22 cellular contexts compared by ENCODE assay signal in the genomic region with DNA sequence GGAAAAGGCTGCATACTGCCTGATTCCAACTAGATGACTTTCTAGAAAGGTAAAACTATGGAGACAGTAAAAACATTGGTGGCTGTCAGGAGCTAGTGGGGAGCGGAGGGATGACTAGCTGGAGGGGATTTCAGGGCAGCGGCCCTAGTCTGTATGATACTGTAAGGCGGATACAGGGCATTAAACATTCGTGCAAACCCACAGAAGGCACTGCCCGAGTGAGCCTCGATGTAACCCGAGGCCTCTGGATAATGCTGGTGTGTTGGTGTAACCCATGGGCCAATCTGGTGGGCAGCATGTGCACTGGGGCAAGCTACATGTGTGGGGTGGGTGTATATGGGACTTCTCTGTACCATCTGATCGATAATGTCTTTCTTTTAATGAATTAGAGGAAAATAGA. TPM values are rescaled to one million over a fixed set of nuclear protein-coding genes. Genes with fewer than 3 reads are reported as not detected.
"Had no signal": no experiment of that assay in that cellular context is flagged by ENCODE, and none has a peak within 500 bp of the region (broad histone marks: within the 10 kb centered on the region; RNA-seq: fewer than 3 reads in every experiment).

No MANE protein-coding gene starts in this region.

- H3K9ac ChIP-seq: neural progenitor cell had no signal

- H3K27ac ChIP-seq: foreskin keratinocyte, hepatocyte, neural progenitor cell, pancreas, spleen, testis, tibial nerve had no signal

- H3K4me2 ChIP-seq: hepatocyte, neural progenitor cell had no signal

- H3K4me3 Mint-ChIP-seq: dendritic cell treated with granulocyte-macrophage colony-stimulating factor and Interleukin-4, amounts not matched to agents 40 ng/mL and 50 ng/mL, for 4 days; naive B cell; neural progenitor cell; stimulated activated naive B cell treated with anti-CD40 and anti-IgM and Interleukin-4, amounts not matched to agents 10 μg/mL and 1 μg/mL and 100 μg/mL, for 72 hours; stimulated activated naive CD8-positive, alpha-beta T cell treated with anti-CD3 and anti-CD28 coated beads, Interleukin-15, amount 100 ng/mL, for 72 hours had no signal

- H3K36me3 Mint-ChIP-seq: neural progenitor cell had no signal

- H3K4me1 ChIP-seq: foreskin keratinocyte had no signal

- H3K9me3 ChIP-seq: pancreas, testis, tibial nerve had no signal

- DNase-seq: erythroblast; foreskin keratinocyte; left colon; mesendoderm; naive B cell; nucleus accumbens; pancreas; right cardiac atrium; stimulated activated CD4-positive, alpha-beta T cell treated with anti-CD3 and anti-CD28 coated beads, Interleukin-15, amount 100 ng/mL, for 24 hours; stimulated activated CD4-positive, alpha-beta T cell treated with anti-CD3 and anti-CD28 coated beads, Interleukin-1b, Interleukin-23, amount 100 ng/mL, for 48 hours; stimulated activated CD4-positive, alpha-beta T cell treated with anti-CD3 and anti-CD28 coated beads, Interleukin-4, amount 100 ng/mL, for 24 hours; stimulated activated naive B cell treated with anti-CD40 and anti-IgM and Interleukin-4, amounts not matched to agents 10 μg/mL and 1 μg/mL and 100 μg/mL, for 72 hours; stimulated activated naive CD8-positive, alpha-beta T cell treated with anti-CD3 and anti-CD28 coated beads, Interleukin-15, amount 100 ng/mL, for 72 hours; testis had no signal

- H2AFZ ChIP-seq: hepatocyte, neural progenitor cell had no signal

- H3K4me3 ChIP-seq: hepatocyte, neural progenitor cell, pancreas, spleen, testis, tibial nerve had no signal

- ATAC-seq: foreskin keratinocyte; left colon; pancreas; right cardiac atrium; stimulated activated naive B cell treated with anti-CD40 and anti-IgM and Interleukin-4, amounts not matched to agents 10 μg/mL and 1 μg/mL and 100 μg/mL, for 72 hours; stimulated activated naive CD8-positive, alpha-beta T cell treated with anti-CD3 and anti-CD28 coated beads, Interleukin-15, amount 100 ng/mL, for 72 hours had no signal

- H3K9me3 Mint-ChIP-seq: dendritic cell treated with granulocyte-macrophage colony-stimulating factor and Interleukin-4, amounts not matched to agents 40 ng/mL and 50 ng/mL, for 4 days; stimulated activated naive B cell treated with anti-CD40 and anti-IgM and Interleukin-4, amounts not matched to agents 10 μg/mL and 1 μg/mL and 100 μg/mL, for 72 hours had no signal

- H3K27me3 ChIP-seq: testis had no signal

- H3K36me3 ChIP-seq: neural progenitor cell, pancreas, spleen, tibial nerve had no signal

- H3K79me2 ChIP-seq: hepatocyte had no signal

- H3K27ac Mint-ChIP-seq: dendritic cell treated with granulocyte-macrophage colony-stimulating factor and Interleukin-4, amounts not matched to agents 40 ng/mL and 50 ng/mL, for 4 days; neural progenitor cell; progenitor cell of endocrine pancreas; stimulated activated naive B cell treated with anti-CD40 and anti-IgM and Interleukin-4, amounts not matched to agents 10 μg/mL and 1 μg/mL and 100 μg/mL, for 72 hours; stimulated activated naive CD8-positive, alpha-beta T cell treated with anti-CD3 and anti-CD28 coated beads, Interleukin-15, amount 100 ng/mL, for 72 hours had no signal

RNA-seq across cellular contexts. Expression of a gene that starts 4.3 kb away (rescaled TPM):
- total RNA-seq: endothelial cell of umbilical vein, lung microvascular endothelial cell had no signal
- polyA plus RNA-seq: endothelial cell of umbilical vein had no signal
